37 cellular contexts compared by ENCODE assay signal in the genomic region with DNA sequence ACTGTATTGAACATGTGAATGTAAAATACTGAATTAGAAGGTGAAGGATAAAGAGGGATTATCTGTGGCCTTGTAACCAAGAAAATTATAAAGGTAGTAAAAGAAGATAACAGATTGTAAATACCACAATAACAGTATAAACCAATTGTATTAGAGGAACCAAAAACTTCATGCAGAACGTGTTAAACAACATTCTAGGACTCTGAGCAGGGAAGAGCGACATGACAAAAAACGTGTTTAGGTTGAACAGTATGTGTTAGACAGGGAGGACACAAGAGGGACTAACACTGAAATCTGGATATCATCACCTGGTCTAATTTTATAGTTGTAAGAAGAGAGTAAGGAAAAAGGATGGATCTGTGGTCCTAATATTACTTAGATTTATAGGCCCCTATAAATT.
"Had no signal": no experiment of that assay in that cellular context is flagged by ENCODE, and none has a peak within 500 bp of the region (broad histone marks: within the 10 kb centered on the region; RNA-seq: fewer than 3 reads in every experiment).

No MANE protein-coding gene starts in this region.

- H3K9me3 Mint-ChIP-seq: activated naive CD4-positive, alpha-beta T cell treated with anti-CD3 and anti-CD28 coated beads, Interleukin-2, amount 10 ng/mL, durations not matched to agents 7 days and 5 days; activated naive CD8-positive, alpha-beta T cell treated with anti-CD3 and anti-CD28 coated beads for 36 hours; activated naive CD8-positive, alpha-beta T cell treated with anti-CD3 and anti-CD28 coated beads, Interleukin-2, amount 50 U/mL, for 24 hours; activated T-cell treated with anti-CD3 and anti-CD28 coated beads, Interleukin-2, amount 50 U/mL, for 24 hours; activated T-cell treated with anti-CD3 and anti-CD28 coated beads, Interleukin-2, amount 50 U/mL, for 4 hours; activated T-cell treated with anti-CD3 and anti-CD28 coated beads, Interleukin-2, amount 50 U/mL, for 72 hours; activated T-helper 1 cell treated with anti-CD3 and anti-CD28 coated beads, Interleukin-12 subunit alpha, Interleukin-12 subunit beta, Interleukin-2, Interleukin-4 antibody, amounts not matched to agents 30 ng/mL and 10 ng/mL and 1 ng/mL, durations not matched to agents 14 hours and 24 hours and 36 hours; activated T-helper 17 cell treated with anti-CD3 and anti-CD28 coated beads, Interleukin-2, amount 50 U/mL, for 72 hours; activated T-helper 2 cell treated with anti-CD3 and anti-CD28 coated beads, Interferon-gamma antibody, Interleukin-2, Interleukin-4, amounts not matched to agents 10 μg/mL and 5 μg/mL and 100 μg/mL, durations not matched to agents 14 hours and 24 hours and 36 hours; central memory CD8-positive, alpha-beta T cell had no signal

- H3K27me3 ChIP-seq: adrenal gland, ascending aorta, body of pancreas, brain microvascular endothelial cell, breast epithelium, cardiac muscle cell had no signal

- H3K4me3 ChIP-seq: adrenal gland, ascending aorta, body of pancreas, breast epithelium, cardiac muscle cell had no signal

- H3K9me3 ChIP-seq: adrenal gland, ascending aorta, body of pancreas, breast epithelium had no signal

- H3K27me3 Mint-ChIP-seq: activated naive CD4-positive, alpha-beta T cell treated with anti-CD3 and anti-CD28 coated beads, Interleukin-2, amount 10 ng/mL, durations not matched to agents 7 days and 5 days; activated naive CD8-positive, alpha-beta T cell; activated naive CD8-positive, alpha-beta T cell treated with anti-CD3 and anti-CD28 coated beads for 36 hours; activated naive CD8-positive, alpha-beta T cell treated with anti-CD3 and anti-CD28 coated beads, Interleukin-2, amount 10 ng/mL, durations not matched to agents 7 days and 5 days; activated naive CD8-positive, alpha-beta T cell treated with anti-CD3 and anti-CD28 coated beads, Interleukin-2, amount 50 U/mL, for 24 hours; activated T-cell treated with anti-CD3 and anti-CD28 coated beads, Interleukin-2, amount 50 U/mL, for 24 hours; activated T-helper 17 cell treated with anti-CD3 and anti-CD28 coated beads, Interleukin-2, amount 50 U/mL, for 72 hours; brain; central memory CD8-positive, alpha-beta T cell had no signal

- H3K36me3 ChIP-seq: adrenal gland, ascending aorta, brain microvascular endothelial cell, breast epithelium, cardiac muscle cell had no signal

- H3K4me1 ChIP-seq: ascending aorta, body of pancreas, breast epithelium had no signal

- H3K27ac ChIP-seq: adrenal gland, ascending aorta, body of pancreas, brain microvascular endothelial cell, breast epithelium, cardiac muscle cell had no signal

- H3K4me3 Mint-ChIP-seq: activated naive CD4-positive, alpha-beta T cell treated with anti-CD3 and anti-CD28 coated beads for 36 hours; activated naive CD4-positive, alpha-beta T cell treated with anti-CD3 and anti-CD28 coated beads, Interleukin-2, amount 10 ng/mL, durations not matched to agents 7 days and 5 days; activated naive CD8-positive, alpha-beta T cell; activated naive CD8-positive, alpha-beta T cell treated with anti-CD3 and anti-CD28 coated beads for 36 hours; activated naive CD8-positive, alpha-beta T cell treated with anti-CD3 and anti-CD28 coated beads, Interleukin-2, amount 10 ng/mL, durations not matched to agents 7 days and 5 days; activated naive CD8-positive, alpha-beta T cell treated with anti-CD3 and anti-CD28 coated beads, Interleukin-2, amount 50 U/mL, for 24 hours; activated T-cell treated with anti-CD3 and anti-CD28 coated beads, Interleukin-2, amount 50 U/mL, for 24 hours; activated T-cell treated with anti-CD3 and anti-CD28 coated beads, Interleukin-2, amount 50 U/mL, for 4 hours; activated T-cell treated with anti-CD3 and anti-CD28 coated beads, Interleukin-2, amount 50 U/mL, for 72 hours; activated T-helper 1 cell treated with anti-CD3 and anti-CD28 coated beads, Interleukin-12 subunit alpha, Interleukin-12 subunit beta, Interleukin-2, Interleukin-4 antibody, amounts not matched to agents 30 ng/mL and 10 ng/mL and 1 ng/mL, durations not matched to agents 14 hours and 24 hours and 36 hours; activated T-helper 17 cell treated with anti-CD3 and anti-CD28 coated beads, Interleukin-2, amount 50 U/mL, for 72 hours; brain; central memory CD8-positive, alpha-beta T cell had no signal

- FAIRE-seq: astrocyte had no signal

- H3K36me3 Mint-ChIP-seq: activated naive CD4-positive, alpha-beta T cell treated with anti-CD3 and anti-CD28 coated beads, Interleukin-2, amount 10 ng/mL, durations not matched to agents 7 days and 5 days; activated naive CD8-positive, alpha-beta T cell; activated naive CD8-positive, alpha-beta T cell treated with anti-CD3 and anti-CD28 coated beads for 36 hours; brain had no signal

- H3K4me1 Mint-ChIP-seq: brain had no signal

- DNase-seq: activated effector memory CD4-positive, alpha-beta T cell treated with anti-CD3 and anti-CD28 coated beads, Interleukin-2, amount 50 U/mL, for 16 hours; activated effector memory CD4-positive, alpha-beta T cell treated with Interleukin-2 at 50 U/mL for 16 hours; activated gamma-delta T cell; activated gamma-delta T cell treated with Interleukin-2 at 50 U/mL for 16 hours; activated naive CD4-positive, alpha-beta T cell treated with anti-CD3 and anti-CD28 coated beads for 36 hours; activated naive CD4-positive, alpha-beta T cell treated with anti-CD3 and anti-CD28 coated beads, Interleukin-2, amount 10 ng/mL, durations not matched to agents 7 days and 5 days; activated naive CD4-positive, alpha-beta T cell treated with anti-CD3 and anti-CD28 coated beads, Interleukin-2, amount 50 U/mL, for 16 hours; activated naive CD4-positive, alpha-beta T cell treated with Interleukin-2 at 50 U/mL for 16 hours; activated naive CD8-positive, alpha-beta T cell treated with anti-CD3 and anti-CD28 coated beads for 36 hours; activated naive CD8-positive, alpha-beta T cell treated with anti-CD3 and anti-CD28 coated beads, Interleukin-2, amount 10 ng/mL, durations not matched to agents 7 days and 5 days; activated naive CD8-positive, alpha-beta T cell treated with anti-CD3 and anti-CD28 coated beads, Interleukin-2, amount 50 U/mL, for 24 hours; activated T-cell treated with anti-CD3 and anti-CD28 coated beads, Interleukin-2, amount 50 U/mL, for 1 hour; activated T-cell treated with anti-CD3 and anti-CD28 coated beads, Interleukin-2, amount 50 U/mL, for 24 hours; activated T-cell treated with anti-CD3 and anti-CD28 coated beads, Interleukin-2, amount 50 U/mL, for 4 hours; activated T-cell treated with anti-CD3 and anti-CD28 coated beads, Interleukin-2, amount 50 U/mL, for 48 hours; activated T-cell treated with anti-CD3 and anti-CD28 coated beads, Interleukin-2, amount 50 U/mL, for 72 hours; adrenal gland; amniotic stem cell; amygdala; anterior cingulate cortex; aorta; body of pancreas; brain microvascular endothelial cell; caudate nucleus; central memory CD4-positive, alpha-beta T cell; cerebellar nuclear complex had no signal

- H3K27ac Mint-ChIP-seq: activated naive CD4-positive, alpha-beta T cell treated with anti-CD3 and anti-CD28 coated beads for 36 hours; activated naive CD4-positive, alpha-beta T cell treated with anti-CD3 and anti-CD28 coated beads, Interleukin-2, amount 10 ng/mL, durations not matched to agents 7 days and 5 days; activated naive CD4-positive, alpha-beta T cell treated with anti-CD3 and anti-CD28 coated beads, Interleukin-2, amount 50 U/mL, for 72 hours; activated naive CD8-positive, alpha-beta T cell; activated naive CD8-positive, alpha-beta T cell treated with anti-CD3 and anti-CD28 coated beads for 36 hours; activated naive CD8-positive, alpha-beta T cell treated with anti-CD3 and anti-CD28 coated beads, Interleukin-2, amount 10 ng/mL, durations not matched to agents 7 days and 5 days; activated naive CD8-positive, alpha-beta T cell treated with anti-CD3 and anti-CD28 coated beads, Interleukin-2, amount 50 U/mL, for 24 hours; activated T-cell treated with anti-CD3 and anti-CD28 coated beads, Interleukin-2, amount 50 U/mL, for 24 hours; activated T-cell treated with anti-CD3 and anti-CD28 coated beads, Interleukin-2, amount 50 U/mL, for 72 hours; activated T-helper 1 cell treated with anti-CD3 and anti-CD28 coated beads, Interleukin-12 subunit alpha, Interleukin-12 subunit beta, Interleukin-2, Interleukin-4 antibody, amounts not matched to agents 30 ng/mL and 10 ng/mL and 1 ng/mL, durations not matched to agents 14 hours and 24 hours and 36 hours; activated T-helper 17 cell treated with anti-CD3 and anti-CD28 coated beads, Interleukin-2, amount 50 U/mL, for 72 hours; activated T-helper 2 cell treated with anti-CD3 and anti-CD28 coated beads, Interferon-gamma antibody, Interleukin-2, Interleukin-4, amounts not matched to agents 10 μg/mL and 5 μg/mL and 100 μg/mL, durations not matched to agents 14 hours and 24 hours and 36 hours; brain had no signal
